In genomic region chr17:42830971-42831370, GRCh38 we compare ENCODE assay signal across 26 cellular contexts. TPM values are rescaled to one million over a fixed set of nuclear protein-coding genes. Genes with fewer than 3 reads are reported as not detected.
"Had no signal": no experiment of that assay in that cellular context is flagged by ENCODE, and none has a peak within 500 bp of the region (broad histone marks: within the 10 kb centered on the region; RNA-seq: fewer than 3 reads in every experiment).

No MANE protein-coding gene starts in this region.

- H3K27me3 Mint-ChIP-seq: naive thymus-derived CD8-positive, alpha-beta T cell; stimulated activated memory B cell treated with anti-CD40 and anti-IgM and Interleukin-4, amounts not matched to agents 10 μg/mL and 1 μg/mL and 100 μg/mL, for 72 hours had no signal

- DNase-seq: activated CD4-positive, alpha-beta T cell treated with anti-CD3 and anti-CD28 coated beads, Interleukin-2, amount 50 U/mL, for 4 hours; activated effector memory CD4-positive, alpha-beta T cell treated with Interleukin-2 at 50 U/mL for 16 hours; activated naive CD4-positive, alpha-beta T cell treated with anti-CD3 and anti-CD28 coated beads, Interleukin-2, amount 10 ng/mL, durations not matched to agents 7 days and 5 days; activated naive CD8-positive, alpha-beta T cell treated with anti-CD3 and anti-CD28 coated beads, Interleukin-2, amount 50 U/mL, for 24 hours; activated T-cell treated with anti-CD3 and anti-CD28 coated beads, Interleukin-2, amount 50 U/mL, for 4 hours; effector CD4-positive, alpha-beta T cell; kidney; lower lobe of right lung; mesendoderm; naive thymus-derived CD8-positive, alpha-beta T cell; occipital lobe; small intestine; SW 1271; T1000; testis; upper lobe of left lung had no signal

- H3K27ac ChIP-seq: cardiac muscle cell, lower lobe of right lung, testis, upper lobe of left lung had no signal

- FAIRE-seq: endometrium, kidney, small intestine had no signal

- H3K4me3 Mint-ChIP-seq: activated naive CD4-positive, alpha-beta T cell treated with anti-CD3 and anti-CD28 coated beads, Interleukin-2, amount 10 ng/mL, durations not matched to agents 7 days and 5 days; activated naive CD8-positive, alpha-beta T cell treated with anti-CD3 and anti-CD28 coated beads, Interleukin-2, amount 50 U/mL, for 24 hours; activated T-cell treated with anti-CD3 and anti-CD28 coated beads, Interleukin-2, amount 50 U/mL, for 4 hours; dendritic cell treated with granulocyte-macrophage colony-stimulating factor and Interleukin-4, amounts not matched to agents 40 ng/mL and 50 ng/mL, for 4 days; stimulated activated memory B cell treated with anti-CD40 and anti-IgM and Interleukin-4, amounts not matched to agents 10 μg/mL and 1 μg/mL and 100 μg/mL, for 72 hours had no signal

- H3K4me3 ChIP-seq: cardiac muscle cell, lower lobe of right lung, testis, upper lobe of left lung had no signal

- H3K27ac Mint-ChIP-seq: activated naive CD4-positive, alpha-beta T cell treated with anti-CD3 and anti-CD28 coated beads, Interleukin-2, amount 10 ng/mL, durations not matched to agents 7 days and 5 days; activated naive CD8-positive, alpha-beta T cell treated with anti-CD3 and anti-CD28 coated beads, Interleukin-2, amount 50 U/mL, for 24 hours; stimulated activated memory B cell treated with anti-CD40 and anti-IgM and Interleukin-4, amounts not matched to agents 10 μg/mL and 1 μg/mL and 100 μg/mL, for 72 hours; WTC11 had no signal

- H3K9me3 Mint-ChIP-seq: activated naive CD4-positive, alpha-beta T cell treated with anti-CD3 and anti-CD28 coated beads, Interleukin-2, amount 10 ng/mL, durations not matched to agents 7 days and 5 days; activated naive CD8-positive, alpha-beta T cell treated with anti-CD3 and anti-CD28 coated beads, Interleukin-2, amount 50 U/mL, for 24 hours; activated T-cell treated with anti-CD3 and anti-CD28 coated beads, Interleukin-2, amount 50 U/mL, for 4 hours; dendritic cell treated with granulocyte-macrophage colony-stimulating factor and Interleukin-4, amounts not matched to agents 40 ng/mL and 50 ng/mL, for 4 days; naive thymus-derived CD8-positive, alpha-beta T cell; stimulated activated memory B cell treated with anti-CD40 and anti-IgM and Interleukin-4, amounts not matched to agents 10 μg/mL and 1 μg/mL and 100 μg/mL, for 72 hours; WTC11 had no signal

- H3K9me3 ChIP-seq: lower lobe of right lung, testis, upper lobe of left lung had no signal

- H3K36me3 ChIP-seq: cardiac muscle cell had no signal

- H3K27me3 ChIP-seq: testis, upper lobe of left lung had no signal

RNA-seq across cellular contexts. Expression of gene AOC2, which starts 13.4 kb away (rescaled TPM):
- total RNA-seq: epithelial cell of proximal tubule had no signal

RNA-seq across cellular contexts. Expression of gene AOC3, which starts 20.0 kb away (rescaled TPM):
- total RNA-seq: epithelial cell of proximal tubule had no signal

RNA-seq across cellular contexts. Expression of gene CNTD1, which starts 32.3 kb away (rescaled TPM):
- total RNA-seq: activated CD8-positive, alpha-beta memory T cell treated with anti-CD3 and anti-CD28 coated beads for 36 hours; activated T-cell treated with anti-CD3 and anti-CD28 coated beads, Interleukin-2, amount 50 U/mL, for 4 hours; epithelial cell of proximal tubule; fibroblast of villous mesenchyme; glomerular endothelial cell; left lobe of liver; naive thymus-derived CD8-positive, alpha-beta T cell; WTC11 had no signal
